ENCODE assay signal across 8 cellular contexts in the genomic region with DNA sequence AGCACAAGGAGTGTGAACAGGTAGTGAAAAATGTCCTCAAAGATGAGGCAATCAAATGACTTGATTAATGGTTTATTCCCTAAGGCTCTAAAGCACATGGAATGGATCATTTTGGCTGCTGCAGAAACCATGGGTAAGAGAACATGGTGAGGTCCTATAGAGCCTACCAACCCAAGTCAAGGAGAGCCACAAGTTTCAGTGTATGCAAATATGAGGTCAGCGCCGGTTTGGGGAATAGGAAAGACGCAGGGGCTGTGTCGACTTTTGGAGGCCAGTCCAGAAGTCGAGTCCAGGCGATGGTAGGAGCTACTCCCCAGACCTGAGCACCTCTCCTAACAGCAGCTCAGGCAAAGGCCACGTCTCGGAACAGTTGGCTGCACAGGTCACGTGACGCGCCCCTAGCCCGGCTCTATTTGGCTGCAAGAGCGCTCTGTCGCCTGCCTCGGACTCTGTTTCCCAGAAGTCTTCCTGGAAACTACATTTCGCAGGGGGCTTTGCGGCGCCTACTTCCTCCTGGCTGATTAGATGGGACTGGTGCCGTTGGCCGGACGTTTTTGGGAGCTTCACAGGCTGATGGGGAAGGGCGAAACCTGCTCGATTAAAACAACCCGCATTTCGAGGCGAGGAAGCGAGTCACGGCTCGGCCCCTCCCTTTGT.
A peak's percentile ranks its signal among the peaks of the same experiment; 100 is the strongest.
DNase-seq lines count a peak whose midpoint lies in the region; ATAC-seq and TF ChIP-seq lines count a peak whose summit lies in the region.

No MANE protein-coding gene starts in this region.

- whole genome bisulfite sequencing in lower leg skin, 2 donors = 7 to 9% methylated on average over 25 to 26 of the region's 29 CpGs

- H3K27me3 Mint-ChIP-seq in activated CD4-positive, alpha-beta memory T cell treated with anti-CD3 and anti-CD28 coated beads for 36 hours = peaks cover under 1% of the 10 kb centered on the region

- POLR2A ChIA-PET in activated CD4-positive, alpha-beta memory T cell treated with anti-CD3 and anti-CD28 coated beads for 36 hours (lab: Charles Lee) = interaction anchor here (0.6 to 1.8 kb wide), 3 partner anchors 74 to 170 kb away, joined by 3 to 10 read pairs (median 7); a partner anchor contains a TSS

- peak overlapping the region; percentile 60 to 97 (median 84) for H3K4me3 ChIP-seq in dorsolateral prefrontal cortex
- H3K4me3 ChIP-seq in lower leg skin (ENCODE audit: low read depth, poor library complexity, severe bottlenecking) = peak overlapping the region; percentile 53

- DNase-seq in A172 (ENCODE audit: low spot score) = peak; percentile 26
- DNase-seq in NCI-H345 treated with DMSO at 0.1 percent for 48 hours (lab: John Stamatoyannopoulos, UW; ENCODE audit: unreplicated experiment) = peak; percentile 83
- peak; percentile 85 for DNase-seq in activated CD4-positive, alpha-beta memory T cell treated with anti-CD3 and anti-CD28 coated beads for 36 hours
- peak; percentile 79 to 94 (median 88) for DNase-seq in dorsolateral prefrontal cortex
- peak; percentile 85 to 97 for DNase-seq in lower leg skin (ENCODE audit: low spot score in 2 of 2)
- DNase-seq in stimulated activated CD4-positive, alpha-beta T cell treated with anti-CD3 and anti-CD28 coated beads, Interleukin-4, amount 100 ng/mL, for 4 hours = peak; percentile 65 to 69

- peak overlapping the region; percentile 76 to 99 (median 94) for H3K27ac ChIP-seq in dorsolateral prefrontal cortex

- TF ChIP-seq POLR2A in lower leg skin (IDR thresholded peaks at IDR 0.05) = no peak

- CTCF ChIA-PET in activated CD4-positive, alpha-beta memory T cell treated with anti-CD3 and anti-CD28 coated beads for 36 hours (lab: Charles Lee) = interaction anchor here (0.8 to 2.8 kb wide), 7 partner anchors 9 to 535 kb away, joined by 3 to 12 read pairs (median 4); a partner anchor contains a TSS

- intact Hi-C loops in activated CD4-positive, alpha-beta memory T cell treated with anti-CD3 and anti-CD28 coated beads for 36 hours (cut with micrococcal nuclease) = loop anchor here (1.0 to 10.0 kb wide), 6 partner anchors 74 to 728 kb away; a partner anchor contains a TSS
- intact Hi-C loops in dorsolateral prefrontal cortex (cut with DNase I) = loop anchor here (1.0 to 10.0 kb wide), 2 partner anchors 74 to 378 kb away; a partner anchor contains a TSS
- intact Hi-C loops in lower leg skin (cut with DNase I; ENCODE audit: low total_unique reads) = no loop called here

- ATAC-seq in GM18907 (IDR thresholded peaks at IDR 0.05; ENCODE audit: unreplicated experiment) (peak; percentile 63), HG03135 (IDR thresholded peaks at IDR 0.05; ENCODE audit: unreplicated experiment) (peak; percentile 49)

- TF ChIP-seq CTCF in dorsolateral prefrontal cortex (IDR thresholded peaks at IDR 0.05 in 54 of 56, conservative IDR thresholded peaks at IDR 0.05 in 2 of 56; ENCODE audit: low read depth in 1 of 56, partially characterized antibody in 56 of 56) = no peak
- TF ChIP-seq CTCF in lower leg skin (IDR thresholded peaks at IDR 0.05) = no peak

- peak overlapping the region; percentile 90 for H3K4me3 Mint-ChIP-seq in activated CD4-positive, alpha-beta memory T cell treated with anti-CD3 and anti-CD28 coated beads for 36 hours

- peak overlapping the region; percentile 92 for H3K27ac Mint-ChIP-seq in activated CD4-positive, alpha-beta memory T cell treated with anti-CD3 and anti-CD28 coated beads for 36 hours

- no peaks in the 10 kb centered on the region for H3K36me3 Mint-ChIP-seq in activated CD4-positive, alpha-beta memory T cell treated with anti-CD3 and anti-CD28 coated beads for 36 hours

- H3K4me1 Mint-ChIP-seq in activated CD4-positive, alpha-beta memory T cell treated with anti-CD3 and anti-CD28 coated beads for 36 hours (ENCODE audit: low read depth) = peaks cover 16% of the 10 kb centered on the region

- H3K9me3 Mint-ChIP-seq in activated CD4-positive, alpha-beta memory T cell treated with anti-CD3 and anti-CD28 coated beads for 36 hours = no peaks in the 10 kb centered on the region

- no peaks in the 10 kb centered on the region for H3K27me3 ChIP-seq in dorsolateral prefrontal cortex

Comparison
In these comparisons a context has a peak if more than half of its experiments do, and no peak if none do; other contexts are left out.
1. Peak in every context shown above with its lines: DNase-seq, ATAC-seq, H3K4me3 ChIP-seq and H3K27ac ChIP-seq.
2. DNase-seq: peak in every context shown above with its lines; median percentile 91 in lower leg skin; 88 in dorsolateral prefrontal cortex; 85 in activated CD4-positive, alpha-beta memory T cell treated with anti-CD3 and anti-CD28 coated beads for 36 hours; 83 in NCI-H345 treated with DMSO at 0.1 percent for 48 hours; 67 in stimulated activated CD4-positive, alpha-beta T cell treated with anti-CD3 and anti-CD28 coated beads, Interleukin-4, amount 100 ng/mL, for 4 hours; 26 in A172.